In genomic region chr19:4391701-4392543, GRCh38 we compare ENCODE assay signal across 10 cellular contexts. TPM values are rescaled to one million over a fixed set of nuclear protein-coding genes. Genes with fewer than 3 reads are reported as not detected.
DNase-seq lines count a peak whose midpoint lies in the region; ATAC-seq and TF ChIP-seq lines count a peak whose summit lies in the region.
"Had no signal": no experiment of that assay in that cellular context is flagged by ENCODE, and none has a peak within 500 bp of the region (broad histone marks: within the 10 kb centered on the region; RNA-seq: fewer than 3 reads in every experiment).

No MANE protein-coding gene starts in this region.

- peaks cover 0 to 1% (median 0%) of the 10 kb centered on the region in 3 donors for H3K9me3 Mint-ChIP-seq in IgD-negative memory B cell

- WGBS in liver, result 37% methylated on average over 22 of the region's 22 CpGs
- 41 to 62% (median 50%) methylated on average over 16 to 22 of the region's 22 CpGs for WGBS in stomach, 5 donors

- no peak for TF ChIP-seq POLR2A in stomach (IDR thresholded peaks at IDR 0.05)

- intact Hi-C loops in dorsolateral prefrontal cortex (cut with DNase I) (no loop called here), stomach (cut with DNase I; ENCODE audit: low total_unique reads) (no loop called here)

- TF ChIP-seq EP300 in stomach (IDR thresholded peaks at IDR 0.05), result no peak

- H3K27me3 ChIP-seq in dorsolateral prefrontal cortex (no peaks in the 10 kb centered on the region), liver (ENCODE audit: control insufficient read depth in 4 of 4, insufficient read depth in 4 of 4, low read length in 3 of 4) (no peaks in the 10 kb centered on the region), stomach (no peaks in the 10 kb centered on the region)

- ATAC-seq in SK-N-SH treated with all-trans-retinoic acid at 6 μM for 48 hours (no peak; the same call in 2 of the 3 replicates), HG03095 (IDR thresholded peaks at IDR 0.05; ENCODE audit: unreplicated experiment) (no peak), HG02678 (IDR thresholded peaks at IDR 0.05; ENCODE audit: unreplicated experiment) (no peak)

- no peak for DNase-seq in dorsolateral prefrontal cortex
- no peak for DNase-seq in stomach
- DNase-seq in NAMALWA (ENCODE audit: low spot score), result no peak
- DNase-seq: activated T-cell treated with anti-CD3 and anti-CD28 coated beads, Interleukin-2, amount 50 U/mL, for 48 hours; GOT3 had no signal

- no peak for TF ChIP-seq RAD21 in liver (IDR thresholded peaks at IDR 0.05)

- no peak overlapping the region for H3K4me3 Mint-ChIP-seq in IgD-negative memory B cell

- peak overlapping the region; percentile 52 to 63 for H3K9ac ChIP-seq in liver (ENCODE audit: low read depth in 1 of 2, low read length in 2 of 2)

- H3K36me3 ChIP-seq in liver (ENCODE audit: control insufficient read depth in 4 of 4, insufficient read depth in 3 of 4, low read depth in 1 of 4, low read length in 3 of 4) (peaks cover 0 to 5% (median 3%) of the 10 kb centered on the region in 4 donors), stomach (peaks cover 15 to 29% (median 21%) of the 10 kb centered on the region in 4 donors)

- no peaks in the 10 kb centered on the region for H3K9me3 ChIP-seq in liver (ENCODE audit: control insufficient read depth in 4 of 4, low read length in 3 of 4)
- H3K9me3 ChIP-seq in stomach, result no peaks in the 10 kb centered on the region

- H3K4me3 ChIP-seq in dorsolateral prefrontal cortex (peak overlapping the region in 3 of 59 donors; percentile 7 to 26 (median 10)), liver (ENCODE audit: low read depth in 1 of 3, low read length in 3 of 3) (no peak overlapping the region), stomach (peak overlapping the region in 1 of 4 donors; percentile 1)

- H3K27ac ChIP-seq in dorsolateral prefrontal cortex, result peak overlapping the region in 36 of 59 donors; percentile 12 to 86 (median 58)
- H3K27ac ChIP-seq in liver (ENCODE audit: low read depth in 1 of 2, low read length in 2 of 2), result peak overlapping the region; percentile 81 to 95
- peak overlapping the region; percentile 42 to 87 (median 82) for H3K27ac ChIP-seq in stomach

- TF ChIP-seq CTCF in dorsolateral prefrontal cortex (IDR thresholded peaks at IDR 0.05 in 54 of 56, conservative IDR thresholded peaks at IDR 0.05 in 2 of 56; ENCODE audit: low read depth in 1 of 56, partially characterized antibody in 56 of 56) (no peak), liver (IDR thresholded peaks at IDR 0.05; ENCODE audit: low read depth, low read length, missing input control) (no peak), stomach (IDR thresholded peaks at IDR 0.05) (no peak)

- H3K4me1 ChIP-seq in liver (ENCODE audit: control insufficient read depth in 4 of 4, insufficient read depth in 4 of 4, low read length in 3 of 4), result peaks cover 27 to 73% (median 59%) of the 10 kb centered on the region in 4 donors
- peaks cover 75 to 99% (median 91%) of the 10 kb centered on the region in 4 donors for H3K4me1 ChIP-seq in stomach

- H3K27ac Mint-ChIP-seq in IgD-negative memory B cell, result peak overlapping the region in 2 of 3 donors; percentile 21 to 33

- no peaks in the 10 kb centered on the region for H3K36me3 Mint-ChIP-seq in IgD-negative memory B cell

- H3K4me1 Mint-ChIP-seq in IgD-negative memory B cell, result peaks cover 20 to 22% (median 20%) of the 10 kb centered on the region in 3 donors

- H3K27me3 Mint-ChIP-seq in IgD-negative memory B cell, result no peaks in the 10 kb centered on the region

TF ChIP-seq in liver, 16 proteins besides CTCF, POLR2A, EP300 and RAD21 (continues in another document):
- TF ChIP-seq ATF3 (IDR thresholded peaks at IDR 0.05), result no peak
- TF ChIP-seq REST (IDR thresholded peaks at IDR 0.05), result no peak
- peak; percentile 39 to 42 for TF ChIP-seq RXRA (IDR thresholded peaks at IDR 0.05)
- TF ChIP-seq EGR1 (IDR thresholded peaks at IDR 0.05; ENCODE audit: low read depth in 2 of 2), result no peak
- TF ChIP-seq FOXA1 (IDR thresholded peaks at IDR 0.05), result no peak
- no peak for TF ChIP-seq TAF1 (conservative IDR thresholded peaks at IDR 0.05)

TF ChIP-seq in SK-N-SH treated with all-trans-retinoic acid at 6 μM for 48 hours, 23 proteins besides CTCF, POLR2A, EP300 and RAD21:
- no peak for TF ChIP-seq PPARA (CRISPR knock-in tag; IDR thresholded peaks at IDR 0.05; ENCODE audit: borderline replicate concordance)
- no peak for TF ChIP-seq ZC3H10 (CRISPR knock-in tag; IDR thresholded peaks at IDR 0.05)
- no peak for TF ChIP-seq ZFP30 (CRISPR knock-in tag; IDR thresholded peaks at IDR 0.05)
- TF ChIP-seq, protein P1, sequence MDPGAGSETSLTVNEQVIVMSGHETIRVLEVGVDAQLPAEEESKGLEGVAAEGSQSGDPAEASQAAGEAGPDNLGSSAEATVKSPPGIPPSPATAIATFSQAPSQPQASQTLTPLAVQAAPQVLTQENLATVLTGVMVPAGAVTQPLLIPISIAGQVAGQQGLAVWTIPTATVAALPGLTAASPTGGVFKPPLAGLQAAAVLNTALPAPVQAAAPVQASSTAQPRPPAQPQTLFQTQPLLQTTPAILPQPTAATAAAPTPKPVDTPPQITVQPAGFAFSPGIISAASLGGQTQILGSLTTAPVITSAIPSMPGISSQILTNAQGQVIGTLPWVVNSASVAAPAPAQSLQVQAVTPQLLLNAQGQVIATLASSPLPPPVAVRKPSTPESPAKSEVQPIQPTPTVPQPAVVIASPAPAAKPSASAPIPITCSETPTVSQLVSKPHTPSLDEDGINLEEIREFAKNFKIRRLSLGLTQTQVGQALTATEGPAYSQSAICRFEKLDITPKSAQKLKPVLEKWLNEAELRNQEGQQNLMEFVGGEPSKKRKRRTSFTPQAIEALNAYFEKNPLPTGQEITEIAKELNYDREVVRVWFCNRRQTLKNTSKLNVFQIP (CRISPR knock-in tag; IDR thresholded peaks at IDR 0.05; ENCODE audit: borderline replicate concordance, low read depth), result no peak
- no peak for TF ChIP-seq ISL1 (CRISPR knock-in tag; IDR thresholded peaks at IDR 0.05)
- TF ChIP-seq TCF4 (CRISPR knock-in tag; IDR thresholded peaks at IDR 0.05; ENCODE audit: borderline replicate concordance), result no peak

RNA-seq across cellular contexts. Expression of gene SH3GL1, which starts 8.4 kb away (rescaled TPM):
- polyA plus RNA-seq in IgD-negative memory B cell (23.7 TPM), liver (10 to 100 TPM; 16.5 to 27.8 TPM), stomach (10 to 100 TPM; 44.9 to 48.5 (median 46.0) TPM)
- total RNA-seq in dorsolateral prefrontal cortex (10 to 100 TPM; 34.0 to 85.4 (median 48.4) TPM), liver (10 to 100 TPM; 16.7 to 19.7 TPM), stomach (100 to 1,000 TPM in 1 of 5 donors, 10 to 100 TPM in 4; 14.8 to 111 (median 26.3) TPM)

RNA-seq across cellular contexts. Expression of gene CHAF1A, which starts 10.5 kb away (rescaled TPM):
- polyA plus RNA-seq in IgD-negative memory B cell, result 6.9 TPM
- 10 to 100 TPM in 102 of 120 experiments, 1 to 10 TPM in 18; 6.7 to 22.2 (median 13.1) TPM for total RNA-seq in dorsolateral prefrontal cortex
- total RNA-seq in liver, result 10 to 100 TPM in 1 of 2 donors, 1 to 10 TPM in 1; 2.9 to 20.8 TPM
- polyA plus RNA-seq in liver, result 1 to 10 TPM; 1.0 to 2.1 TPM
- total RNA-seq in stomach, result 100 to 1,000 TPM in 1 of 5 donors, 10 to 100 TPM in 1, 1 to 10 TPM in 3; 1.8 to 100 (median 9.8) TPM
- polyA plus RNA-seq in stomach, result 1 to 10 TPM; 5.4 to 7.2 (median 5.8) TPM

RNA-seq across cellular contexts. Expression of gene MPND, which starts 48.6 kb away (rescaled TPM):
- polyA plus RNA-seq in IgD-negative memory B cell (9.7 TPM), liver (1 to 10 TPM; 9.0 to 9.4 TPM), stomach (10 to 100 TPM; 20.4 to 25.0 (median 22.0) TPM)
- total RNA-seq in dorsolateral prefrontal cortex (10 to 100 TPM; 18.9 to 61.6 (median 32.9) TPM), liver (1 to 10 TPM; 4.7 to 9.9 TPM), stomach (10 to 100 TPM in 2 of 5 donors, 1 to 10 TPM in 3; 2.2 to 24.5 (median 8.3) TPM)

RNA-seq across cellular contexts. Expression of gene STAP2, which starts 53.3 kb away (rescaled TPM):
- polyA plus RNA-seq in IgD-negative memory B cell (not detected), liver (10 to 100 TPM; 23.6 to 24.5 TPM), stomach (10 to 100 TPM; 32.7 to 70.8 (median 52.4) TPM)
- total RNA-seq in dorsolateral prefrontal cortex (10 to 100 TPM in 2 of 120 experiments, 1 to 10 TPM in 115, under 1 TPM in 3; 0.51 to 10.8 (median 3.9) TPM), liver (10 to 100 TPM in 1 of 2 donors, 1 to 10 TPM in 1; 8.6 to 26.4 TPM), stomach (100 to 1,000 TPM in 1 of 5 donors, 10 to 100 TPM in 3, not detected in 1; 20.7 to 250 (median 35.1) TPM)
